ENCODE assay signal across 24 cellular contexts in genomic region chr4:8605289-8605688, GRCh38. TPM values are rescaled to one million over a fixed set of nuclear protein-coding genes. Genes with fewer than 3 reads are reported as not detected.
A peak's percentile ranks its signal among the peaks of the same experiment; 100 is the strongest.
DNase-seq lines count a peak whose midpoint lies in the region; ATAC-seq, FAIRE-seq and TF ChIP-seq lines count a peak whose summit lies in the region.
"Had no signal": no experiment of that assay in that cellular context is flagged by ENCODE, and none has a peak within 500 bp of the region (broad histone marks: within the 10 kb centered on the region; RNA-seq: fewer than 3 reads in every experiment).

No MANE protein-coding gene starts in this region.

- no peak for TF ChIP-seq POLR2A in IMR-90 (IDR thresholded peaks at IDR 0.05; ENCODE audit: low read depth, low read length)

- H3K9me3 Mint-ChIP-seq in stimulated activated naive CD8-positive, alpha-beta T cell treated with anti-CD3 and anti-CD28 coated beads, Interleukin-15, amount 100 ng/mL, for 72 hours, result no peaks in the 10 kb centered on the region
- H3K9me3 Mint-ChIP-seq: CD4-positive, alpha-beta T cell; CD8-positive, alpha-beta T cell had no signal

- H3K23ac ChIP-seq in IMR-90 (ENCODE audit: low read depth, low read length), result no peak overlapping the region

- POLR2A ChIA-PET in HEK293 (lab: Yijun Ruan, JAX) (no interaction called here), IMR-90 (lab: Charles Lee; ENCODE audit: unreplicated experiment) (no interaction called here)

- H4K8ac ChIP-seq in IMR-90 (ENCODE audit: low read depth in 2 of 2, low read length in 2 of 2), result no peak overlapping the region

- no peaks in the 10 kb centered on the region for H4K20me1 ChIP-seq in IMR-90 (ENCODE audit: insufficient read depth, low read length)

- TF ChIP-seq RAD21 in IMR-90 (IDR thresholded peaks at IDR 0.05; ENCODE audit: low read length), result no peak

- no peak overlapping the region for H4K5ac ChIP-seq in IMR-90 (ENCODE audit: low read depth, low read length)

- H2BK20ac ChIP-seq in IMR-90 (ENCODE audit: low read depth, low read length), result no peak overlapping the region

- H3K27me3 Mint-ChIP-seq in stimulated activated naive CD8-positive, alpha-beta T cell treated with anti-CD3 and anti-CD28 coated beads, Interleukin-15, amount 100 ng/mL, for 72 hours, result peaks cover 7% of the 10 kb centered on the region

- in situ Hi-C loops in IMR-90 (cut with MboI; ENCODE audit: low sequenced_read_pairs), result loop anchor here (25.0 kb wide), 1 partner anchor 393 kb away; no protein-coding TSS in a partner anchor

- H3K9ac ChIP-seq in IMR-90 (ENCODE audit: low read depth, low read length), result no peak overlapping the region
- H3K9ac ChIP-seq: BLaER1 treated with 17β-estradiol and CSF1 and Interleukin-3, amounts not matched to agents 10 nM and 100 nM had no signal

- no peaks in the 10 kb centered on the region for H3K4me1 Mint-ChIP-seq in stimulated activated naive CD8-positive, alpha-beta T cell treated with anti-CD3 and anti-CD28 coated beads, Interleukin-15, amount 100 ng/mL, for 72 hours

- no peaks in the 10 kb centered on the region for H3K79me1 ChIP-seq in IMR-90 (ENCODE audit: low read depth in 1 of 2, low read length in 2 of 2)

- peak overlapping the region; percentile 56 for H2BK5ac ChIP-seq in IMR-90 (ENCODE audit: low read depth, low read length, poor library complexity, severe bottlenecking)

- no peak overlapping the region for H3K14ac ChIP-seq in IMR-90 (replicated peaks; ENCODE audit: low read depth, low read length)

- H2AFZ ChIP-seq in IMR-90 (replicated peaks; ENCODE audit: low read length, poor library complexity), result no peak overlapping the region

- H3K9me1 ChIP-seq in IMR-90 (ENCODE audit: insufficient read depth, low read length), result no peaks in the 10 kb centered on the region

- H3K4me3 ChIP-seq in HEK293 (ENCODE audit: low read depth, low read length) (no peak overlapping the region), IMR-90 (ENCODE audit: insufficient read depth, low read depth, low read length) (no peak overlapping the region), bronchial epithelial cell (ENCODE audit: low read depth, low read length) (no peak overlapping the region)
- H3K4me3 ChIP-seq: BLaER1 treated with 17β-estradiol and CSF1 and Interleukin-3, amounts not matched to agents 10 nM and 100 nM had no signal

- H3K56ac ChIP-seq in IMR-90 (ENCODE audit: extremely low read depth, insufficient read depth, low read length), result no peak overlapping the region

- no peak overlapping the region for H3K27ac Mint-ChIP-seq in stimulated activated naive CD8-positive, alpha-beta T cell treated with anti-CD3 and anti-CD28 coated beads, Interleukin-15, amount 100 ng/mL, for 72 hours
- H3K27ac Mint-ChIP-seq: CD4-positive, alpha-beta T cell; CD8-positive, alpha-beta T cell had no signal

- DNase-seq in IMR-90 (no peak), bronchial epithelial cell (ENCODE audit: low read depth) (no peak), cardiac septum (ENCODE audit: low spot score) (no peak)
- no peak for DNase-seq in stimulated activated naive CD8-positive, alpha-beta T cell treated with anti-CD3 and anti-CD28 coated beads, Interleukin-15, amount 100 ng/mL, for 72 hours
- DNase-seq: 8988T; ACHN; BE2C; Caco-2; Calu3; CD4-positive, alpha-beta T cell; DMS79 treated with DMSO at 0.1 percent for 48 hours; GF-D8 had no signal

- TF ChIP-seq CTCF in HEK293 (tag by site-specific recombination; IDR thresholded peaks at IDR 0.05) (no peak), IMR-90 (conservative IDR thresholded peaks at IDR 0.05; ENCODE audit: low read depth, low read length) (no peak), bronchial epithelial cell (IDR thresholded peaks at IDR 0.05; ENCODE audit: insufficient read depth, low read length, severe bottlenecking) (no peak)

- H3K4me2 ChIP-seq in IMR-90 (ENCODE audit: low read depth, low read length), result no peak overlapping the region

- H3K27me3 ChIP-seq in IMR-90 (ENCODE audit: control insufficient read depth, insufficient read depth, low read length), result no peaks in the 10 kb centered on the region; the same call in 1 of the 2 replicates
- no peaks in the 10 kb centered on the region for H3K27me3 ChIP-seq in bronchial epithelial cell (ENCODE audit: control insufficient read depth, insufficient read depth, low read length)

- intact Hi-C loops in IMR-90 (cut with micrococcal nuclease) (no loop called here), cardiac septum (cut with DNase I) (loop anchor here (10.0 kb wide), 2 partner anchors 280 to 310 kb away; no protein-coding TSS in a partner anchor)

- CTCF ChIA-PET in HEK293 (lab: Yijun Ruan, JAX), result interaction anchor here (0.7 kb wide), 1 partner anchor 554 kb away, joined by 4 read pairs; no protein-coding TSS in a partner anchor
- CTCF ChIA-PET in IMR-90 (lab: Yijun Ruan, JAX), result interaction anchor here (0.6 kb wide), 1 partner anchor 52 kb away, joined by 3 read pairs; no protein-coding TSS in a partner anchor

- peak; percentile 73 for FAIRE-seq in bronchial epithelial cell (lab: Jason Lieb, UNC)
- FAIRE-seq: A204.1, D721Med, G401.6, GM12891, GM19239 had no signal

- no peak overlapping the region for H3K18ac ChIP-seq in IMR-90 (ENCODE audit: low read depth, low read length)

- H3K9me3 ChIP-seq in HEK293 (ENCODE audit: control insufficient read depth, insufficient read depth, low read depth, low read length) (no peaks in the 10 kb centered on the region), IMR-90 (ENCODE audit: control insufficient read depth, insufficient read depth, low read length) (no peaks in the 10 kb centered on the region)
- H3K9me3 ChIP-seq: BE2C; BLaER1 treated with 17β-estradiol and CSF1 and Interleukin-3, amounts not matched to agents 10 nM and 100 nM; Caco-2 had no signal

- 80 to 100% methylated on average over 1 of the region's 1 CpG for WGBS in IMR-90 (ENCODE audit: extremely low coverage in 2 of 2, insufficient read length in 1 of 2), 2 experiments

- no TSS peak for BruUV-seq in IMR-90 (replicated peaks; lab: Mats Ljungman, UMichigan)

- H4K91ac ChIP-seq in IMR-90 (ENCODE audit: insufficient read depth, low read depth, low read length), result no peak overlapping the region

- no peak overlapping the region for H3K4me3 Mint-ChIP-seq in stimulated activated naive CD8-positive, alpha-beta T cell treated with anti-CD3 and anti-CD28 coated beads, Interleukin-15, amount 100 ng/mL, for 72 hours
- H3K4me3 Mint-ChIP-seq: CD4-positive, alpha-beta T cell; CD8-positive, alpha-beta T cell had no signal

- dilution Hi-C loops in IMR-90 (cut with HindIII; ENCODE audit: low sequenced_read_pairs, unreplicated experiment), result no loop called here

- no peak overlapping the region for H2AK9ac ChIP-seq in IMR-90 (replicated peaks; ENCODE audit: low read depth, low read length, poor library complexity)

- H2AK5ac ChIP-seq in IMR-90 (ENCODE audit: low read depth, low read length), result no peak overlapping the region

- no peak overlapping the region for H3K27ac ChIP-seq in HEK293 (ENCODE audit: extremely low read depth, low read depth, low read length)
- no peak overlapping the region for H3K27ac ChIP-seq in IMR-90 (ENCODE audit: insufficient read depth, low read length)
- H3K27ac ChIP-seq: BLaER1 treated with 17β-estradiol and CSF1 and Interleukin-3, amounts not matched to agents 10 nM and 100 nM; C4-2B had no signal

- H3K36me3 ChIP-seq in HEK293 (ENCODE audit: control insufficient read depth in 2 of 2, insufficient read depth in 1 of 2, low read length in 2 of 2) (no peaks in the 10 kb centered on the region), IMR-90 (ENCODE audit: control insufficient read depth, insufficient read depth, low read length) (peaks cover 59% of the 10 kb centered on the region; the same call in 1 of the 2 replicates), bronchial epithelial cell (ENCODE audit: control insufficient read depth, insufficient read depth, low read length) (no peaks in the 10 kb centered on the region)
- H3K36me3 ChIP-seq: BE2C; BLaER1 treated with 17β-estradiol and CSF1 and Interleukin-3, amounts not matched to agents 10 nM and 100 nM had no signal

- no peak overlapping the region for H3K4ac ChIP-seq in IMR-90 (ENCODE audit: low read depth, low read length)

- H3K4me1 ChIP-seq in HEK293 (ENCODE audit: control insufficient read depth, insufficient read depth, low read length), result no peaks in the 10 kb centered on the region
- H3K4me1 ChIP-seq in IMR-90 (ENCODE audit: control insufficient read depth, insufficient read depth, low read length), result no peaks in the 10 kb centered on the region
- H3K4me1 ChIP-seq: BE2C, Caco-2 had no signal

- no peak overlapping the region for H2BK120ac ChIP-seq in IMR-90 (ENCODE audit: low read depth, low read length)

- no peak overlapping the region for H2BK15ac ChIP-seq in IMR-90 (ENCODE audit: low read depth, low read length)

- ATAC-seq in IMR-90 (ENCODE audit: low read depth), result no peak
- ATAC-seq in HG02798 (IDR thresholded peaks at IDR 0.05; ENCODE audit: poor library complexity, unreplicated experiment), result no peak
- ATAC-seq in stimulated activated naive CD8-positive, alpha-beta T cell treated with anti-CD3 and anti-CD28 coated beads, Interleukin-15, amount 100 ng/mL, for 72 hours, result no peak
- ATAC-seq in GM21447 (IDR thresholded peaks at IDR 0.05; ENCODE audit: unreplicated experiment), result no peak
- ATAC-seq: CD8-positive, alpha-beta T cell had no signal

TF ChIP-seq in HEK293, 187 proteins besides CTCF, POLR2A, EP300 and RAD21:
- TF ChIP-seq ZNF521 (tag by site-specific recombination; IDR thresholded peaks at IDR 0.05), result no peak
- peak; percentile 97 for TF ChIP-seq ZBTB17 (tag by site-specific recombination; IDR thresholded peaks at IDR 0.05)
- peak; percentile 98 for TF ChIP-seq ZNF366 (tag by site-specific recombination; conservative IDR thresholded peaks at IDR 0.05)

TF ChIP-seq in IMR-90, 13 proteins besides CTCF, POLR2A, EP300 and RAD21 (continues in another document):
- no peak for TF ChIP-seq RFX5 (IDR thresholded peaks at IDR 0.05; ENCODE audit: low read depth, low read length)
- no peak for TF ChIP-seq CHD1 (IDR thresholded peaks at IDR 0.05; ENCODE audit: low read depth, low read length)
- no peak for TF ChIP-seq CEBPB (IDR thresholded peaks at IDR 0.05; ENCODE audit: low read depth, low read length)
- no peak for TF ChIP-seq MAZ (IDR thresholded peaks at IDR 0.05; ENCODE audit: borderline replicate concordance, low read depth, low read length)
- TF ChIP-seq BHLHE40 (IDR thresholded peaks at IDR 0.05; ENCODE audit: low read depth, low read length), result no peak
- TF ChIP-seq NFE2L2 (IDR thresholded peaks at IDR 0.05; ENCODE audit: low read depth, low read length), result no peak
- TF ChIP-seq SMC3 (IDR thresholded peaks at IDR 0.05; ENCODE audit: low read depth, low read length), result no peak

RNA-seq across cellular contexts. Expression of gene CPZ, which starts 12.7 kb away (rescaled TPM):
- total RNA-seq in IMR-90 (2012; rRNA removed) (0.56 and 0.90 TPM in 2 replicates), bronchial epithelial cell (0.26 TPM in 1 of 2 replicates, not detected in the other), cardiac septum (0.30 TPM)
- polyA plus RNA-seq in IMR-90 (2012; rRNA removed), result 8.2 and 10.3 TPM in 2 replicates
- polyA plus RNA-seq in IMR-90 (2012; cell fraction: cytosol; rRNA removed), result 4.7 and 16.0 TPM in 2 replicates
- polyA plus RNA-seq in IMR-90 (2012; cell fraction: nucleus; rRNA removed; ENCODE audit: low replicate concordance), result 34.2 and 49.3 TPM in 2 replicates
- total RNA-seq: Calu3; CD4-positive, alpha-beta T cell; CD8-positive, alpha-beta T cell had no signal

RNA-seq across cellular contexts. Expression of gene GPR78, which starts 25.1 kb away (rescaled TPM):
- under 0.01 TPM in 2 replicates for total RNA-seq in IMR-90 (2012; rRNA removed)
- 0.07 and 0.10 TPM in 2 replicates for polyA plus RNA-seq in IMR-90 (2012; rRNA removed)
- polyA plus RNA-seq in IMR-90 (2012; cell fraction: cytosol; rRNA removed), result 0.03 and 0.05 TPM in 2 replicates
- polyA plus RNA-seq in IMR-90 (2012; cell fraction: nucleus; rRNA removed; ENCODE audit: low replicate concordance), result 1.3 and 1.7 TPM in 2 replicates
- total RNA-seq in bronchial epithelial cell, result under 0.01 and 0.51 TPM in 2 replicates
- total RNA-seq in cardiac septum, result not detected
- total RNA-seq: A673; Calu3; CD4-positive, alpha-beta T cell; CD8-positive, alpha-beta T cell had no signal
